ENCODE assay signal across 27 cellular contexts in genomic region chr1:70483342-70483741, GRCh38.
"Had no signal": no experiment of that assay in that cellular context is flagged by ENCODE, and none has a peak within 500 bp of the region (broad histone marks: within the 10 kb centered on the region; RNA-seq: fewer than 3 reads in every experiment).

No MANE protein-coding gene starts in this region.

- H3K4me1 Mint-ChIP-seq: memory B cell; neural crest cell; stimulated activated naive CD8-positive, alpha-beta T cell treated with anti-CD3 and anti-CD28 coated beads, Interleukin-15, amount 100 ng/mL, for 72 hours had no signal

- H3K4me3 ChIP-seq: dorsolateral prefrontal cortex, gastroesophageal sphincter, heart left ventricle, hepatocyte, lung, pancreas, right atrium auricular region, smooth muscle cell, suprapubic skin, transverse colon, upper lobe of right lung, uterus had no signal

- DNase-seq: dorsolateral prefrontal cortex; effector CD4-positive, alpha-beta T cell; foreskin fibroblast; heart left ventricle; kidney; pancreas; stimulated activated CD4-positive, alpha-beta T cell treated with anti-CD3 and anti-CD28 coated beads, Interleukin-12 subunit alpha, Interleukin-12 subunit beta, amount 100 ng/mL, for 4 hours; stimulated activated CD4-positive, alpha-beta T cell treated with anti-CD3 and anti-CD28 coated beads, Interleukin-1b, Interleukin-23, amount 100 ng/mL, for 48 hours; stimulated activated CD4-positive, alpha-beta T cell treated with anti-CD3 and anti-CD28 coated beads, Interleukin-4, amount 100 ng/mL, for 1 hour; stimulated activated CD8-positive, alpha-beta memory T cell treated with anti-CD3 and anti-CD28 coated beads, Interleukin-4, amount 100 ng/mL, for 48 hours; stimulated activated naive CD4-positive, alpha-beta T cell; stimulated activated naive CD8-positive, alpha-beta T cell treated with anti-CD3 and anti-CD28 coated beads, Interleukin-15, amount 100 ng/mL, for 72 hours; transverse colon; upper lobe of right lung; uterus had no signal

- H3K4me1 ChIP-seq: suprapubic skin, transverse colon, upper lobe of right lung, uterus had no signal

- H3K36me3 Mint-ChIP-seq: memory B cell; natural killer cell treated with Interleukin-12 subunit alpha and Interleukin-12 subunit beta and Interleukin-15 and Interleukin-18, amount 100 ng/mL, for 72 hours had no signal

- H3K27ac ChIP-seq: dorsolateral prefrontal cortex, gastroesophageal sphincter, heart left ventricle, hepatocyte, neutrophil, pancreas, right atrium auricular region, suprapubic skin, transverse colon, upper lobe of right lung, uterus had no signal

- H3K9me3 ChIP-seq: gastroesophageal sphincter, heart left ventricle, neutrophil, pancreas, right atrium auricular region, suprapubic skin, transverse colon, upper lobe of right lung, uterus had no signal

- H3K27ac Mint-ChIP-seq: memory B cell; natural killer cell treated with Interleukin-12 subunit alpha and Interleukin-12 subunit beta and Interleukin-15 and Interleukin-18, amount 100 ng/mL, for 72 hours; stimulated activated naive CD8-positive, alpha-beta T cell treated with anti-CD3 and anti-CD28 coated beads, Interleukin-15, amount 100 ng/mL, for 72 hours had no signal

- ATAC-seq: gastroesophageal sphincter; heart left ventricle; left lobe of liver; natural killer cell treated with Interleukin-12 subunit alpha and Interleukin-12 subunit beta and Interleukin-15 and Interleukin-18, amount 100 ng/mL, for 72 hours; pancreas; sciatic nerve; stimulated activated naive CD8-positive, alpha-beta T cell treated with anti-CD3 and anti-CD28 coated beads, Interleukin-15, amount 100 ng/mL, for 72 hours; upper lobe of right lung had no signal

- H3K27me3 Mint-ChIP-seq: memory B cell; stimulated activated naive CD8-positive, alpha-beta T cell treated with anti-CD3 and anti-CD28 coated beads, Interleukin-15, amount 100 ng/mL, for 72 hours had no signal

- H3K36me3 ChIP-seq: gastroesophageal sphincter, heart left ventricle, neutrophil, pancreas, right atrium auricular region, suprapubic skin, transverse colon, upper lobe of right lung, uterus had no signal

- H3K27me3 ChIP-seq: dorsolateral prefrontal cortex, gastroesophageal sphincter, heart left ventricle, hepatocyte, neutrophil, pancreas, right atrium auricular region, suprapubic skin, transverse colon, upper lobe of right lung, uterus had no signal

- H3K9me3 Mint-ChIP-seq: memory B cell; natural killer cell treated with Interleukin-12 subunit alpha and Interleukin-12 subunit beta and Interleukin-15 and Interleukin-18, amount 100 ng/mL, for 72 hours; neural crest cell; stimulated activated naive CD8-positive, alpha-beta T cell treated with anti-CD3 and anti-CD28 coated beads, Interleukin-15, amount 100 ng/mL, for 72 hours had no signal

- H3K4me3 Mint-ChIP-seq: memory B cell; natural killer cell treated with Interleukin-12 subunit alpha and Interleukin-12 subunit beta and Interleukin-15 and Interleukin-18, amount 100 ng/mL, for 72 hours; neural crest cell; stimulated activated naive CD8-positive, alpha-beta T cell treated with anti-CD3 and anti-CD28 coated beads, Interleukin-15, amount 100 ng/mL, for 72 hours had no signal
